Comparison of ENCODE assay signal across 10 cellular contexts in genomic region chr17:30433514-30433913, GRCh38. TPM values are rescaled to one million over a fixed set of nuclear protein-coding genes. Genes with fewer than 3 reads are reported as not detected.
DNase-seq lines count a peak whose midpoint lies in the region; ATAC-seq, FAIRE-seq and TF ChIP-seq lines count a peak whose summit lies in the region.
"Had no signal": no experiment of that assay in that cellular context is flagged by ENCODE, and none has a peak within 500 bp of the region (broad histone marks: within the 10 kb centered on the region; RNA-seq: fewer than 3 reads in every experiment).

No MANE protein-coding gene starts in this region.

- DNase-seq in DMS153 (lab: John Stamatoyannopoulos, UW) (peak; percentile 89), NCI-H1092 treated with DMSO at 0.1 percent for 48 hours (lab: John Stamatoyannopoulos, UW) (peak; percentile 79), astrocyte (ENCODE audit: low read depth) (peak; percentile 94), mucosa of gallbladder (ENCODE audit: low spot score) (peak; percentile 49), MM.1S (no peak)
- DNase-seq in activated naive CD8-positive, alpha-beta T cell treated with anti-CD3 and anti-CD28 coated beads for 36 hours: no peak
- no peak for DNase-seq in activated CD4-positive, CD25-positive, alpha-beta regulatory T cell (lab: John Stamatoyannopoulos, UW)
- DNase-seq: activated T-cell treated with anti-CD3 and anti-CD28 coated beads, Interleukin-2, amount 50 U/mL, for 48 hours had no signal

- H3K79me2 ChIP-seq in astrocyte (ENCODE audit: insufficient read depth, low read length) (no peaks in the 10 kb centered on the region), MM.1S (ENCODE audit: low read length) (no peaks in the 10 kb centered on the region)

- H3K27me3 ChIP-seq in astrocyte (ENCODE audit: insufficient read depth, low read length) (no peaks in the 10 kb centered on the region), MM.1S (replicated peaks; ENCODE audit: insufficient read depth, low read length) (no peaks in the 10 kb centered on the region)

- H3K27ac ChIP-seq in astrocyte (ENCODE audit: low read depth, low read length): no peak overlapping the region
- H3K27ac ChIP-seq in MM.1S (ENCODE audit: low read length): no peak overlapping the region

- H3K9me3 Mint-ChIP-seq in astrocyte (ENCODE audit: unreplicated experiment): no peaks in the 10 kb centered on the region
- H3K9me3 Mint-ChIP-seq in activated naive CD8-positive, alpha-beta T cell treated with anti-CD3 and anti-CD28 coated beads for 36 hours: no peaks in the 10 kb centered on the region

- peaks cover 8% of the 10 kb centered on the region for H3K36me3 ChIP-seq in astrocyte (ENCODE audit: insufficient read depth, low read length)
- no peaks in the 10 kb centered on the region for H3K36me3 ChIP-seq in MM.1S (replicated peaks; ENCODE audit: insufficient read depth, low read length)

- H3K9ac ChIP-seq in astrocyte (ENCODE audit: low read length): no peak overlapping the region
- H3K9ac ChIP-seq in MM.1S (ENCODE audit: low read length): no peak overlapping the region

- H3K9me3 ChIP-seq in astrocyte (ENCODE audit: insufficient read depth, low read depth, low read length) (no peaks in the 10 kb centered on the region), MM.1S (replicated peaks; ENCODE audit: insufficient read depth, low read length) (no peaks in the 10 kb centered on the region)

- H3K27ac Mint-ChIP-seq in astrocyte (ENCODE audit: unreplicated experiment): no peak overlapping the region
- no peak overlapping the region for H3K27ac Mint-ChIP-seq in activated naive CD8-positive, alpha-beta T cell treated with anti-CD3 and anti-CD28 coated beads for 36 hours

- H4K20me1 ChIP-seq in astrocyte (ENCODE audit: insufficient read depth, low read length): no peaks in the 10 kb centered on the region
- no peaks in the 10 kb centered on the region; the same call in 1 of the 2 replicates for H4K20me1 ChIP-seq in MM.1S (ENCODE audit: insufficient read depth, low read length)

- peaks cover 11% of the 10 kb centered on the region for H3K36me3 Mint-ChIP-seq in astrocyte (ENCODE audit: low read depth, unreplicated experiment)
- peaks cover 44% of the 10 kb centered on the region for H3K36me3 Mint-ChIP-seq in activated naive CD8-positive, alpha-beta T cell treated with anti-CD3 and anti-CD28 coated beads for 36 hours

- H3K9me2 ChIP-seq in MM.1S (replicated peaks; ENCODE audit: insufficient read depth, low read length): no peaks in the 10 kb centered on the region

- peak; percentile 96 for FAIRE-seq in astrocyte (lab: Jason Lieb, UNC)

- peaks cover 9% of the 10 kb centered on the region for H3K4me1 Mint-ChIP-seq in astrocyte (ENCODE audit: low read depth, unreplicated experiment)
- H3K4me1 Mint-ChIP-seq in activated naive CD8-positive, alpha-beta T cell treated with anti-CD3 and anti-CD28 coated beads for 36 hours: peaks cover 10% of the 10 kb centered on the region

- peak overlapping the region; percentile 57 for H3K4me2 ChIP-seq in astrocyte (ENCODE audit: low read length)
- no peak overlapping the region for H3K4me2 ChIP-seq in MM.1S (ENCODE audit: low read depth, low read length)

- H3K4me1 ChIP-seq in astrocyte (ENCODE audit: insufficient read depth, low read length) (peaks cover 12% of the 10 kb centered on the region), MM.1S (ENCODE audit: low read length) (0 out of 2 replicates have a peak, but pooled peaks cover 4% of the 10 kb centered on the region)

- H3F3A ChIP-seq in MM.1S (ENCODE audit: insufficient read depth, low read length): no peaks in the 10 kb centered on the region

- no peak for ATAC-seq in GM21447 (IDR thresholded peaks at IDR 0.05; ENCODE audit: unreplicated experiment)
- ATAC-seq: Panc1 had no signal

- no peak overlapping the region for H2AFZ ChIP-seq in astrocyte (ENCODE audit: low read depth, low read length)
- no peak overlapping the region for H2AFZ ChIP-seq in MM.1S (ENCODE audit: low read length)

- no peak overlapping the region for H3K4me3 Mint-ChIP-seq in astrocyte (ENCODE audit: unreplicated experiment)
- no peak overlapping the region for H3K4me3 Mint-ChIP-seq in activated naive CD8-positive, alpha-beta T cell treated with anti-CD3 and anti-CD28 coated beads for 36 hours

- TF ChIP-seq CTCF in astrocyte (IDR thresholded peaks at IDR 0.05; ENCODE audit: insufficient read depth, low read depth, low read length): no peak
- TF ChIP-seq CTCF in MM.1S (IDR thresholded peaks at IDR 0.05; ENCODE audit: low read length): no peak

- no peaks in the 10 kb centered on the region for H3K27me3 Mint-ChIP-seq in astrocyte (ENCODE audit: low read depth, unreplicated experiment)
- no peaks in the 10 kb centered on the region for H3K27me3 Mint-ChIP-seq in activated naive CD8-positive, alpha-beta T cell treated with anti-CD3 and anti-CD28 coated beads for 36 hours

- H3K4me3 ChIP-seq in astrocyte (ENCODE audit: insufficient read depth, low read depth, low read length) (no peak overlapping the region), MM.1S (ENCODE audit: low read length) (no peak overlapping the region)

RNA-seq across cellular contexts. Expression of gene GOSR1, which starts 43.7 kb away (rescaled TPM):
- total RNA-seq in astrocyte (48.0 and 49.3 TPM in 2 replicates), mucosa of gallbladder (44.6 TPM)
- total RNA-seq in activated naive CD8-positive, alpha-beta T cell treated with anti-CD3 and anti-CD28 coated beads for 36 hours: 10 to 100 TPM; 44.9 to 47.0 TPM

RNA-seq across cellular contexts. Expression of gene CPD, which starts 54.8 kb away (rescaled TPM):
- total RNA-seq in astrocyte (51.2 and 55.2 TPM in 2 replicates), mucosa of gallbladder (223 TPM)
- 10 to 100 TPM; 23.7 to 26.2 TPM for total RNA-seq in activated naive CD8-positive, alpha-beta T cell treated with anti-CD3 and anti-CD28 coated beads for 36 hours

Comparison
In these comparisons a context has a peak if more than half of its experiments do, and no peak if none do; other contexts are left out.
1. DNase-seq: peak in DMS153 (single experiment), NCI-H1092 treated with DMSO at 0.1 percent for 48 hours (single experiment), astrocyte (single experiment) and mucosa of gallbladder (single experiment); none in MM.1S (single experiment), activated naive CD8-positive, alpha-beta T cell treated with anti-CD3 and anti-CD28 coated beads for 36 hours (single experiment) and activated CD4-positive, CD25-positive, alpha-beta regulatory T cell (0 of 4).